28 cellular contexts compared by ENCODE assay signal in the genomic region with DNA sequence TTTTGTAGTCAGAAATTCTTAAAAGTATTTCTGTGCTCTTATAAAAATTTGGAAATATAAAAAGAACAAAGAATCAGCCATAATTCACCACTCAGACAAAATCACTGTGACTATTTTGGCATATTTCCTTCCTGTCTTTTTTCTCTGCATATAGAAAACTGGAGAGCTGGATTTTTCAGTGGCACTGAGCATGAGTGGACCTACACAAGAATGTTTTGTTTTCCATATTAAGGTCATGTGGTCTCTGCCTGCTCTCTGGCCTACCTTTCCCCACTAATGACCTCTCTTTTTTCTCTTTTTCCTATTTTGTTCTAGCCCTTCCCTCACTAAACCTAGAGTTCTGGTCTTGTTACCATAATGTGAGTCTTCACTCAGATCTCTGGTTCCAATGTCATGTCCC.
"Had no signal": no experiment of that assay in that cellular context is flagged by ENCODE, and none has a peak within 500 bp of the region (broad histone marks: within the 10 kb centered on the region; RNA-seq: fewer than 3 reads in every experiment).

No MANE protein-coding gene starts in this region.

- H3K27me3 ChIP-seq: pancreas, right lobe of liver, sigmoid colon, thyroid gland, tibial nerve, upper lobe of left lung, vagina had no signal

- ATAC-seq: natural killer cell treated with Interleukin-12 subunit alpha and Interleukin-12 subunit beta and Interleukin-15 and Interleukin-18, amount 100 ng/mL, for 72 hours; psoas muscle; right cardiac atrium; stimulated activated effector memory CD8-positive, alpha-beta T cell treated with anti-CD3 and anti-CD28 coated beads, Interleukin-12 subunit alpha, Interleukin-12 subunit beta, amount 100 ng/mL, for 72 hours; stimulated activated naive B cell treated with anti-CD40 and anti-IgM and Interleukin-4, amounts not matched to agents 10 μg/mL and 1 μg/mL and 100 μg/mL, for 72 hours had no signal

- H3K27ac Mint-ChIP-seq: natural killer cell treated with Interleukin-12 subunit alpha and Interleukin-12 subunit beta and Interleukin-15 and Interleukin-18, amount 100 ng/mL, for 72 hours; nephron progenitor cell; progenitor cell of endocrine pancreas; stimulated activated naive B cell treated with anti-CD40 and anti-IgM and Interleukin-4, amounts not matched to agents 10 μg/mL and 1 μg/mL and 100 μg/mL, for 72 hours; stimulated activated naive CD8-positive, alpha-beta T cell treated with anti-CD3 and anti-CD28 coated beads, Interleukin-15, Interleukin-2, amounts not matched to agents 100 ng/mL and 50 ng/mL, for 24 hours had no signal

- H3K27me3 Mint-ChIP-seq: progenitor cell of endocrine pancreas; stimulated activated naive B cell treated with anti-CD40 and anti-IgM and Interleukin-4, amounts not matched to agents 10 μg/mL and 1 μg/mL and 100 μg/mL, for 72 hours had no signal

- DNase-seq: nephron progenitor cell; nucleus accumbens; pancreas; posterior cingulate gyrus; psoas muscle; right cardiac atrium; right lobe of liver; sigmoid colon; small intestine; stimulated activated CD4-positive, alpha-beta T cell treated with anti-CD3 and anti-CD28 coated beads, Interleukin-15, amount 100 ng/mL, for 24 hours; stimulated activated CD4-positive, alpha-beta T cell treated with anti-CD3 and anti-CD28 coated beads, Interleukin-2, amount 100 ng/mL, for 24 hours; stimulated activated CD4-positive, alpha-beta T cell treated with anti-CD3 and anti-CD28 coated beads, Interleukin-2, amount 100 ng/mL, for 48 hours; stimulated activated CD4-positive, alpha-beta T cell treated with anti-CD3 and anti-CD28 coated beads, Interleukin-4, amount 100 ng/mL, for 24 hours; stimulated activated naive B cell treated with anti-CD40 and anti-IgM and Interleukin-4, amounts not matched to agents 10 μg/mL and 1 μg/mL and 100 μg/mL, for 72 hours; stimulated activated naive CD4-positive, alpha-beta T cell treated with Interleukin-2 at 50 U/mL for 16 hours; stomach; thyroid gland; trophoblast cell had no signal

- H3K36me3 Mint-ChIP-seq: natural killer cell treated with Interleukin-12 subunit alpha and Interleukin-12 subunit beta and Interleukin-15 and Interleukin-18, amount 100 ng/mL, for 72 hours; stimulated activated naive B cell treated with anti-CD40 and anti-IgM and Interleukin-4, amounts not matched to agents 10 μg/mL and 1 μg/mL and 100 μg/mL, for 72 hours had no signal

- H3K9me3 Mint-ChIP-seq: natural killer cell treated with Interleukin-12 subunit alpha and Interleukin-12 subunit beta and Interleukin-15 and Interleukin-18, amount 100 ng/mL, for 72 hours; nephron progenitor cell; neural crest cell; stimulated activated effector memory CD8-positive, alpha-beta T cell treated with anti-CD3 and anti-CD28 coated beads, Interleukin-12 subunit alpha, Interleukin-12 subunit beta, amount 100 ng/mL, for 72 hours; stimulated activated naive B cell treated with anti-CD40 and anti-IgM and Interleukin-4, amounts not matched to agents 10 μg/mL and 1 μg/mL and 100 μg/mL, for 72 hours; stimulated activated naive CD8-positive, alpha-beta T cell treated with anti-CD3 and anti-CD28 coated beads, Interleukin-15, Interleukin-2, amounts not matched to agents 100 ng/mL and 50 ng/mL, for 24 hours had no signal

- H3K4me1 ChIP-seq: psoas muscle, sigmoid colon, stomach, thyroid gland, tibial nerve, upper lobe of left lung, vagina had no signal

- H3K27ac ChIP-seq: neutrophil, psoas muscle, sigmoid colon, stomach, thoracic aorta, thyroid gland, tibial nerve, upper lobe of left lung, vagina had no signal

- H3K36me3 ChIP-seq: neutrophil, pancreas, right lobe of liver, sigmoid colon, stomach, thoracic aorta, thyroid gland, tibial nerve, upper lobe of left lung, vagina had no signal

- H3K9me3 ChIP-seq: neutrophil, pancreas, psoas muscle, right lobe of liver, sigmoid colon, stomach, thoracic aorta, thyroid gland, tibial nerve, upper lobe of left lung, vagina had no signal

- H3K4me1 Mint-ChIP-seq: neural crest cell had no signal

- H3K4me3 Mint-ChIP-seq: natural killer cell treated with Interleukin-12 subunit alpha and Interleukin-12 subunit beta and Interleukin-15 and Interleukin-18, amount 100 ng/mL, for 72 hours; nephron progenitor cell; neural crest cell; stimulated activated effector memory CD8-positive, alpha-beta T cell treated with anti-CD3 and anti-CD28 coated beads, Interleukin-12 subunit alpha, Interleukin-12 subunit beta, amount 100 ng/mL, for 72 hours; stimulated activated naive B cell treated with anti-CD40 and anti-IgM and Interleukin-4, amounts not matched to agents 10 μg/mL and 1 μg/mL and 100 μg/mL, for 72 hours; stimulated activated naive CD8-positive, alpha-beta T cell treated with anti-CD3 and anti-CD28 coated beads, Interleukin-15, Interleukin-2, amounts not matched to agents 100 ng/mL and 50 ng/mL, for 24 hours had no signal

- H3K4me3 ChIP-seq: pancreas, psoas muscle, right lobe of liver, sigmoid colon, stomach, thoracic aorta, thyroid gland, tibial nerve, upper lobe of left lung, vagina had no signal
